21 cellular contexts compared by ENCODE assay signal in genomic region chr12:100159391-100160104, GRCh38. TPM values are rescaled to one million over a fixed set of nuclear protein-coding genes. Genes with fewer than 3 reads are reported as not detected.
DNase-seq lines count a peak whose midpoint lies in the region; ATAC-seq lines count a peak whose summit lies in the region.
"Had no signal": no experiment of that assay in that cellular context is flagged by ENCODE, and none has a peak within 500 bp of the region (broad histone marks: within the 10 kb centered on the region; RNA-seq: fewer than 3 reads in every experiment).

No MANE protein-coding gene starts in this region.

- H3K4me3 ChIP-seq in HUES64 (ENCODE audit: low read length) (no peak overlapping the region), neuronal stem cell (ENCODE audit: low read length in 2 of 2) (no peak overlapping the region)
- H3K4me3 ChIP-seq: GM12878 had no signal

- H2BK15ac ChIP-seq in neuronal stem cell (ENCODE audit: low read length): no peak overlapping the region

- no peak overlapping the region for H2BK5ac ChIP-seq in neuronal stem cell (ENCODE audit: low read length)

- 93% methylated on average over 6 of the region's 9 CpGs for WGBS in HUES64
- WGBS in neuronal stem cell (ENCODE audit: extremely low coverage in 2 of 2, insufficient read length in 2 of 2, insufficient replicate concordance in 1 of 2), 2 donors: no CpG with 5 or more reads among the region's 9 CpGs

- peak; percentile 17 for DNase-seq in activated effector memory CD4-positive, alpha-beta T cell treated with anti-CD3 and anti-CD28 coated beads, Interleukin-2, amount 50 U/mL, for 16 hours
- no peak for DNase-seq in activated effector memory CD4-positive, alpha-beta T cell treated with Interleukin-2 at 50 U/mL for 16 hours
- DNase-seq in NCI-H82 treated with DMSO at 0.1 percent for 48 hours (lab: John Stamatoyannopoulos, UW; ENCODE audit: unreplicated experiment) (peak; percentile 67), neuronal stem cell (ENCODE audit: low spot score) (no peak), DMS53 treated with DMSO at 0.1 percent for 48 hours (lab: John Stamatoyannopoulos, UW; ENCODE audit: unreplicated experiment) (no peak), DMS 273 (lab: John Stamatoyannopoulos, UW; ENCODE audit: unreplicated experiment) (no peak)
- DNase-seq in stimulated activated naive CD8-positive, alpha-beta T cell treated with anti-CD3 and anti-CD28 coated beads, Interleukin-15, Interleukin-2, amounts not matched to agents 100 U/mL and 50 U/mL, for 24 hours: no peak
- DNase-seq: 8988T; C1 segment of cervical spinal cord; Calu3; CD4-positive, alpha-beta memory T cell; COR-L47; DMS153; DMS79; EL; GDM1; GOT3; H7; HCEC 1CT had no signal

- ATAC-seq in stimulated activated naive CD8-positive, alpha-beta T cell treated with anti-CD3 and anti-CD28 coated beads, Interleukin-15, Interleukin-2, amounts not matched to agents 100 U/mL and 50 U/mL, for 24 hours: no peak
- ATAC-seq: GM12878 had no signal

- peak overlapping the region; percentile 17 for H3K23ac ChIP-seq in neuronal stem cell (ENCODE audit: low read depth, low read length, poor library complexity)

- H2AFZ ChIP-seq in neuronal stem cell (ENCODE audit: low read length): no peak overlapping the region

- H3K27me3 ChIP-seq in HUES64 (ENCODE audit: insufficient read depth, low read length) (no peaks in the 10 kb centered on the region), neuronal stem cell (ENCODE audit: control insufficient read depth in 3 of 3, insufficient read depth in 3 of 3, low read depth in 1 of 3, low read length in 3 of 3) (peaks cover 0 to 4% (median 0%) of the 10 kb centered on the region in 3 experiments)

- peaks cover 9% of the 10 kb centered on the region; the same call in 1 of the 2 replicates for H3K9me3 ChIP-seq in HUES64 (ENCODE audit: insufficient read depth, low read depth, low read length)
- H3K9me3 ChIP-seq in neuronal stem cell (replicated peaks in 1 of 2; ENCODE audit: control insufficient read depth in 2 of 2, insufficient read depth in 1 of 2, low read depth in 1 of 2, low read length in 2 of 2): peaks cover 0 to 2% of the 10 kb centered on the region in 2 donors

- H3K9ac ChIP-seq in HUES64 (ENCODE audit: low read depth, low read length): no peak overlapping the region
- H3K9ac ChIP-seq in neuronal stem cell (ENCODE audit: low read depth, low read length, poor library complexity): no peak overlapping the region

- peak overlapping the region; percentile 14; the same call in 1 of the 2 replicates for H3K27ac ChIP-seq in HUES64 (ENCODE audit: low read depth, low read length)
- no peak overlapping the region for H3K27ac ChIP-seq in neuronal stem cell (replicated peaks; ENCODE audit: low read length)

- H3K36me3 ChIP-seq in HUES64 (ENCODE audit: insufficient read depth, low read length) (no peaks in the 10 kb centered on the region), neuronal stem cell (replicated peaks in 1 of 2; ENCODE audit: control insufficient read depth in 2 of 2, insufficient read depth in 2 of 2, low read length in 2 of 2) (no peaks in the 10 kb centered on the region)

- no peak overlapping the region for H2BK12ac ChIP-seq in neuronal stem cell (ENCODE audit: low read length)

- no peak overlapping the region for H3K14ac ChIP-seq in neuronal stem cell (ENCODE audit: low read length)

- no peak overlapping the region for H2BK120ac ChIP-seq in neuronal stem cell (ENCODE audit: low read depth, low read length)

- no peak overlapping the region for H3K18ac ChIP-seq in neuronal stem cell (ENCODE audit: low read length)

- H2AK5ac ChIP-seq in neuronal stem cell (ENCODE audit: low read depth, low read length): no peak overlapping the region

- H4K91ac ChIP-seq in neuronal stem cell (ENCODE audit: low read depth, low read length, poor library complexity): no peak overlapping the region

- no peak overlapping the region for H4K8ac ChIP-seq in neuronal stem cell (ENCODE audit: low read depth, low read length)

- no peak overlapping the region for H3K4ac ChIP-seq in neuronal stem cell (ENCODE audit: low read length)

- H3K4me1 ChIP-seq in HUES64 (ENCODE audit: insufficient read depth, low read length): peaks cover 17% of the 10 kb centered on the region
- peaks cover 6 to 7% of the 10 kb centered on the region in 2 donors for H3K4me1 ChIP-seq in neuronal stem cell (ENCODE audit: control insufficient read depth in 2 of 2, insufficient read depth in 1 of 2, low read depth in 1 of 2, low read length in 2 of 2)

- H3K79me1 ChIP-seq in neuronal stem cell (ENCODE audit: low read depth, low read length): no peaks in the 10 kb centered on the region

- H3K4me2 ChIP-seq in neuronal stem cell (ENCODE audit: insufficient read depth, low read length, poor library complexity, severe bottlenecking): no peak overlapping the region

RNA-seq across cellular contexts. Expression of gene BLTP3B, which starts 16.9 kb away (rescaled TPM):
- 16.7 TPM for polyA plus RNA-seq in HUES64 (2013, experiment 1 of 2)
- 16.2 TPM for polyA plus RNA-seq in HUES64 (2013, experiment 2 of 2)
- 6.3 TPM for polyA plus RNA-seq in neuronal stem cell (2013, experiment 1 of 2)
- polyA plus RNA-seq in neuronal stem cell (2013, experiment 2 of 2): 6.8 TPM

RNA-seq across cellular contexts. Expression of gene ACTR6, which starts 41.1 kb away (rescaled TPM):
- 26.7 TPM for polyA plus RNA-seq in HUES64 (2013, experiment 1 of 2)
- polyA plus RNA-seq in HUES64 (2013, experiment 2 of 2): 32.5 TPM
- 26.4 TPM for polyA plus RNA-seq in neuronal stem cell (2013, experiment 1 of 2)
- 28.1 TPM for polyA plus RNA-seq in neuronal stem cell (2013, experiment 2 of 2)

Comparison
In these comparisons a context has a peak if more than half of its experiments do, and no peak if none do; other contexts are left out.
1. DNase-seq: peak in activated effector memory CD4-positive, alpha-beta T cell treated with anti-CD3 and anti-CD28 coated beads, Interleukin-2, amount 50 U/mL, for 16 hours (single experiment) and NCI-H82 treated with DMSO at 0.1 percent for 48 hours (single experiment); none in activated effector memory CD4-positive, alpha-beta T cell treated with Interleukin-2 at 50 U/mL for 16 hours (single experiment), neuronal stem cell (single experiment), DMS53 treated with DMSO at 0.1 percent for 48 hours (single experiment), stimulated activated naive CD8-positive, alpha-beta T cell treated with anti-CD3 and anti-CD28 coated beads, Interleukin-15, Interleukin-2, amounts not matched to agents 100 U/mL and 50 U/mL, for 24 hours (single experiment) and DMS 273 (single experiment).